1 cellular context compared by ENCODE assay signal in genomic region chr1:39147099-39148025, GRCh38.
TF ChIP-seq lines count a peak whose summit lies in the region.

No MANE protein-coding gene starts in this region.

TF ChIP-seq in H1, 55 proteins besides CTCF, POLR2A, EP300 and RAD21 (continued from another document):
- no peak for TF ChIP-seq HDAC6 (IDR thresholded peaks at IDR 0.05; ENCODE audit: low read depth, low read length)
- TF ChIP-seq JUND (IDR thresholded peaks at IDR 0.05; ENCODE audit: low read length): no peak
- TF ChIP-seq ZNF274 (IDR thresholded peaks at IDR 0.05; ENCODE audit: borderline replicate concordance, extremely low read depth, low read length): no peak
TF ChIP-seq in H1: peak in this region for 0.
